ENCODE assay signal across 22 cellular contexts in genomic region chr3:168707900-168708299, GRCh38.
DNase-seq lines count a peak whose midpoint lies in the region; ATAC-seq and TF ChIP-seq lines count a peak whose summit lies in the region.
"Had no signal": no experiment of that assay in that cellular context is flagged by ENCODE, and none has a peak within 500 bp of the region (broad histone marks: within the 10 kb centered on the region; RNA-seq: fewer than 3 reads in every experiment).

No MANE protein-coding gene starts in this region.

- no peak overlapping the region for H2AFZ ChIP-seq in neuronal stem cell (ENCODE audit: low read length)
- H2AFZ ChIP-seq: hepatocyte had no signal

- H3K27me3 ChIP-seq in testis (no peaks in the 10 kb centered on the region), neuronal stem cell (ENCODE audit: control insufficient read depth in 3 of 3, insufficient read depth in 3 of 3, low read depth in 1 of 3, low read length in 3 of 3) (no peaks in the 10 kb centered on the region)
- H3K27me3 ChIP-seq: hepatocyte, Peyer's patch, right lobe of liver, SJSA1 had no signal

- H2BK12ac ChIP-seq in neuronal stem cell (ENCODE audit: low read length): no peak overlapping the region

- H2BK120ac ChIP-seq in neuronal stem cell (ENCODE audit: low read depth, low read length): no peak overlapping the region

- no peak overlapping the region for H3K4me2 ChIP-seq in neuronal stem cell (ENCODE audit: insufficient read depth, low read length, poor library complexity, severe bottlenecking)
- H3K4me2 ChIP-seq: hepatocyte had no signal

- no peak overlapping the region for H4K91ac ChIP-seq in neuronal stem cell (ENCODE audit: low read depth, low read length, poor library complexity)

- no peak for TF ChIP-seq POLR2A in testis (IDR thresholded peaks at IDR 0.05)

- no peak for DNase-seq in NCI-H1930 (lab: John Stamatoyannopoulos, UW)
- no peak for DNase-seq in activated CD8-positive, alpha-beta memory T cell treated with anti-CD3 and anti-CD28 coated beads, Interleukin-2, amount 50 U/mL, for 4 hours
- DNase-seq in testis: no peak
- no peak for DNase-seq in neuronal stem cell (ENCODE audit: low spot score)
- DNase-seq: activated CD4-positive, alpha-beta T cell treated with anti-CD3 and anti-CD28 coated beads, Interleukin-2, amount 10 ng/mL, durations not matched to agents 7 days and 5 days; activated effector memory CD4-positive, alpha-beta T cell treated with anti-CD3 and anti-CD28 coated beads, Interleukin-2, amount 50 U/mL, for 16 hours; DMS153; HCEC 1CT; islet precursor cell; NCI-H1417 treated with DMSO at 0.1 percent for 48 hours; NCI-H226; Peyer's patch; right lobe of liver; stimulated activated CD4-positive, alpha-beta T cell treated with anti-CD3 and anti-CD28 coated beads, Interleukin-15, amount 100 ng/mL, for 24 hours; T-helper 17 cell had no signal

- H3K36me3 ChIP-seq in testis (ENCODE audit: low read depth, missing control alignments): no peaks in the 10 kb centered on the region
- H3K36me3 ChIP-seq in neuronal stem cell (replicated peaks in 1 of 2; ENCODE audit: control insufficient read depth in 2 of 2, insufficient read depth in 2 of 2, low read length in 2 of 2): peaks cover 0 to 38% of the 10 kb centered on the region in 2 donors
- H3K36me3 ChIP-seq: Peyer's patch, right lobe of liver, SJSA1 had no signal

- H3K14ac ChIP-seq in neuronal stem cell (ENCODE audit: low read length): no peak overlapping the region

- no peak overlapping the region for H3K18ac ChIP-seq in neuronal stem cell (ENCODE audit: low read length)

- H3K23ac ChIP-seq in neuronal stem cell (ENCODE audit: low read depth, low read length, poor library complexity): no peak overlapping the region

- H3K9me3 ChIP-seq in testis (no peaks in the 10 kb centered on the region), neuronal stem cell (replicated peaks in 1 of 2; ENCODE audit: control insufficient read depth in 2 of 2, insufficient read depth in 1 of 2, low read depth in 1 of 2, low read length in 2 of 2) (peaks cover 0 to 6% of the 10 kb centered on the region in 2 donors)
- H3K9me3 ChIP-seq: Peyer's patch, right lobe of liver, SJSA1 had no signal

- H3K4me3 ChIP-seq in testis: no peak overlapping the region
- H3K4me3 ChIP-seq in neuronal stem cell (ENCODE audit: low read length in 2 of 2): no peak overlapping the region
- H3K4me3 ChIP-seq: hepatocyte, Peyer's patch, right lobe of liver, SJSA1 had no signal

- 84 to 85% methylated on average over 2 of the region's 2 CpGs for WGBS in testis, 2 donors
- whole genome bisulfite sequencing in neuronal stem cell (ENCODE audit: extremely low coverage in 2 of 2, insufficient read length in 2 of 2, insufficient replicate concordance in 1 of 2), 2 donors: no CpG with 5 or more reads among the region's 2 CpGs

- H3K9ac ChIP-seq in neuronal stem cell (ENCODE audit: low read depth, low read length, poor library complexity): no peak overlapping the region

- H3K27ac ChIP-seq in testis (no peak overlapping the region), neuronal stem cell (replicated peaks; ENCODE audit: low read length) (no peak overlapping the region)
- H3K27ac ChIP-seq: hepatocyte, Peyer's patch, right lobe of liver, SJSA1 had no signal

- no peak overlapping the region for H2AK5ac ChIP-seq in neuronal stem cell (ENCODE audit: low read depth, low read length)

- H3K4me1 ChIP-seq in testis: no peaks in the 10 kb centered on the region
- peaks cover 0 to 1% of the 10 kb centered on the region in 2 donors for H3K4me1 ChIP-seq in neuronal stem cell (ENCODE audit: control insufficient read depth in 2 of 2, insufficient read depth in 1 of 2, low read depth in 1 of 2, low read length in 2 of 2)
- H3K4me1 ChIP-seq: Peyer's patch, right lobe of liver, SJSA1 had no signal

- H4K8ac ChIP-seq in neuronal stem cell (ENCODE audit: low read depth, low read length): no peak overlapping the region

- peak; percentile 63 for ATAC-seq in GM18511 (IDR thresholded peaks at IDR 0.05; ENCODE audit: unreplicated experiment)
- peak; percentile 62 for ATAC-seq in GM19395 (IDR thresholded peaks at IDR 0.05; ENCODE audit: unreplicated experiment)
- peak; percentile 60 for ATAC-seq in HG02798 (IDR thresholded peaks at IDR 0.05; ENCODE audit: poor library complexity, unreplicated experiment)
- peak; percentile 78 for ATAC-seq in HG03565 (IDR thresholded peaks at IDR 0.05; ENCODE audit: unreplicated experiment)
- ATAC-seq: HepG2, right lobe of liver, T-helper 17 cell had no signal

- no peak overlapping the region for H2BK5ac ChIP-seq in neuronal stem cell (ENCODE audit: low read length)

- no peak for TF ChIP-seq CTCF in testis (IDR thresholded peaks at IDR 0.05)

- intact Hi-C loops in testis (cut with DNase I; ENCODE audit: low total_unique reads): no loop called here

- H3K79me1 ChIP-seq in neuronal stem cell (ENCODE audit: low read depth, low read length): no peaks in the 10 kb centered on the region

- no peak overlapping the region for H2BK15ac ChIP-seq in neuronal stem cell (ENCODE audit: low read length)

- no peak overlapping the region for H3K4ac ChIP-seq in neuronal stem cell (ENCODE audit: low read length)
